In the genomic region with DNA sequence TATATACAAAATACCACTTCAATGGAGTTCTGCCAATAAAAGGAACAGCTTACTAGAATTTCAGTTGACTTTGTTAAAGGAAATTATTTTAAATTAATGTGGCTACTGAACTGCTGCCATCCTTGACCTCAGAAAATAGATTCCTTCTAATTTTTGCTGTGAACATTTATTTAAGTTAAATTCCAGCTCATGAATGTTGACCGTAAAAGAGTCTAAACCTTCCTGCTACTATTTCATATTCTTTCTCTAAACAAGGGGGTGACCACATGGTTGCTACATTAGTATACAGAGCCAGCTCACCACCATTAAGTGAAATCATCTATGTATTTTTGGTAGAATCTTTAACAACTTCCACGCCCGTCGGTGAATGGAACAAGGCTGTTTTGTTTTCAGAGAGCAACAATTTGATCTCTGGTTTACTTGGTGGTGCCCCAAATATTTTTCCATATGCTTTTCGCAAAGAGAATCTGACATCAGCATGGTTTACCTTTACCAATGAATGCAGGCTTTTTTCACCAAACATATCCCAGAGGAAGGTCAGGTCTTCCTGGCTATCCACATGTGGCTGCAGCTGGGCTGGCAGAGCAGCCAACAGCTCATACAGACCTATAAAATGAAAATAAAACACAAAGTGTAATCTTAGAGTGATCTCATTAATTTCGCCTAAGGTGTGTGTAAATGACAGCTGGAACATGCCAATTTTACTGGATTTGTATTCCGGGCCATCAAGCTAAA, we compare ENCODE assay signal across 1 cellular context.
TF ChIP-seq lines count a peak whose summit lies in the region.

No MANE protein-coding gene starts in this region.

TF ChIP-seq in IMR-90, 13 proteins besides CTCF, POLR2A, EP300 and RAD21 (continued from another document):
- TF ChIP-seq, protein P1, sequence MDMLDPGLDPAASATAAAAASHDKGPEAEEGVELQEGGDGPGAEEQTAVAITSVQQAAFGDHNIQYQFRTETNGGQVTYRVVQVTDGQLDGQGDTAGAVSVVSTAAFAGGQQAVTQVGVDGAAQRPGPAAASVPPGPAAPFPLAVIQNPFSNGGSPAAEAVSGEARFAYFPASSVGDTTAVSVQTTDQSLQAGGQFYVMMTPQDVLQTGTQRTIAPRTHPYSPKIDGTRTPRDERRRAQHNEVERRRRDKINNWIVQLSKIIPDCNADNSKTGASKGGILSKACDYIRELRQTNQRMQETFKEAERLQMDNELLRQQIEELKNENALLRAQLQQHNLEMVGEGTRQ (IDR thresholded peaks at IDR 0.05; ENCODE audit: low read depth, low read length), result no peak
